11 cellular contexts compared by ENCODE assay signal in the genomic region with DNA sequence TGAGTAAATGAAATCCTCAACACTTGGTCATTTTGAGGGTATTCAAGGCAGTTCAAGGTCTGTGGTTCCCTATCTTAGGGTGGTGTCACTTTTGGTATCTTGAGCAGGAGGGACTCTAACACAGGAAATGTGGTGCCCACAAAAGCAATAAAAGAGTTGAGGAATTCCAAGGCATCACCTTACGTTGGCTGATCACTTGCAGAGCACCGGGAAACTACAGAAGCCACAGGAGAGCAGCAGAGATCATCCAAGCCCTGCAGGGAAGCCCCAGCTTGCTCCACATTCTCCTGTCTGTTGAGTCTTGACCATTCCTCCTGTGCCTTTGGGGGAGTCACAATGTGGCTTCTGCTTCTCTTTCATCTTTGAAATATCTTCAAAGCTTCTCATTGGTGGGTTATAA.
"Had no signal": no experiment of that assay in that cellular context is flagged by ENCODE, and none has a peak within 500 bp of the region (broad histone marks: within the 10 kb centered on the region; RNA-seq: fewer than 3 reads in every experiment).

No MANE protein-coding gene starts in this region.

- ATAC-seq: HCT116, HepG2 had no signal

- H3K9me3 ChIP-seq: HAP-1 had no signal

- H3K27ac ChIP-seq: GM23248, HL-60, KMS-11 had no signal

- H3K4me3 ChIP-seq: GM23248, HAP-1 had no signal

- H3K36me3 Mint-ChIP-seq: IgD-negative memory B cell had no signal

- H3K27ac Mint-ChIP-seq: HFFc6, IgD-negative memory B cell had no signal

- H3K4me1 Mint-ChIP-seq: IgD-negative memory B cell had no signal

- H3K27me3 Mint-ChIP-seq: IgD-negative memory B cell had no signal

- H3K4me2 ChIP-seq: KMS-11 had no signal

- DNase-seq: GM23248, H7, HFFc6, Karpas-422, KBM-7 had no signal

- H3K4me3 Mint-ChIP-seq: HFFc6, IgD-negative memory B cell had no signal

- H3K36me3 ChIP-seq: HAP-1 had no signal

- H3K4me1 ChIP-seq: HAP-1 had no signal

- H3K9ac ChIP-seq: GM23248, KMS-11 had no signal
